Comparison of ENCODE assay signal across 15 cellular contexts in genomic region chr9:135216236-135216635, GRCh38.
DNase-seq lines count a peak whose midpoint lies in the region; ATAC-seq and TF ChIP-seq lines count a peak whose summit lies in the region.
"Had no signal": no experiment of that assay in that cellular context is flagged by ENCODE, and none has a peak within 500 bp of the region (broad histone marks: within the 10 kb centered on the region; RNA-seq: fewer than 3 reads in every experiment).

No MANE protein-coding gene starts in this region.

- H2BK5ac ChIP-seq in mesendoderm (ENCODE audit: low read length): no peak overlapping the region

- POLR2A ChIA-PET in WTC11 (lab: Charles Lee): no interaction called here

- H3K27me3 ChIP-seq in heart left ventricle (peaks cover 0 to 53% (median 20%) of the 10 kb centered on the region in 9 donors), heart right ventricle (peaks cover 0 to 70% (median 38%) of the 10 kb centered on the region in 7 donors), mesendoderm (ENCODE audit: insufficient read depth, low read length, poor library complexity) (no peaks in the 10 kb centered on the region), upper lobe of right lung (peaks cover 11% of the 10 kb centered on the region), thyroid gland (no peaks in the 10 kb centered on the region)

- no peaks in the 10 kb centered on the region; the same call in 1 of the 2 replicates for H3K36me3 Mint-ChIP-seq in WTC11

- H3K4me2 ChIP-seq in mesendoderm (ENCODE audit: low read length): no peak overlapping the region

- H3K4ac ChIP-seq in mesendoderm (ENCODE audit: low read depth, low read length): no peak overlapping the region

- H3K23ac ChIP-seq in mesendoderm (ENCODE audit: low read length): no peak overlapping the region

- H3K18ac ChIP-seq in mesendoderm (ENCODE audit: low read length): no peak overlapping the region

- H2BK120ac ChIP-seq in mesendoderm (ENCODE audit: low read depth, low read length): no peak overlapping the region

- H3K27me3 Mint-ChIP-seq in WTC11 (ENCODE audit: low read depth): no peaks in the 10 kb centered on the region

- no peak overlapping the region for H3K27ac ChIP-seq in heart left ventricle
- no peak overlapping the region for H3K27ac ChIP-seq in heart right ventricle
- H3K27ac ChIP-seq in mesendoderm (ENCODE audit: low read depth, low read length): no peak overlapping the region
- no peak overlapping the region for H3K27ac ChIP-seq in upper lobe of right lung
- no peak overlapping the region for H3K27ac ChIP-seq in thyroid gland
- H3K27ac ChIP-seq: SJCRH30 had no signal

- no peak overlapping the region for H4K8ac ChIP-seq in mesendoderm (ENCODE audit: low read depth, low read length)

- TF ChIP-seq CTCF in heart left ventricle (IDR thresholded peaks at IDR 0.05) (no peak), heart right ventricle (IDR thresholded peaks at IDR 0.05) (no peak), WTC11 (IDR thresholded peaks at IDR 0.05) (no peak), upper lobe of right lung (IDR thresholded peaks at IDR 0.05) (no peak), thyroid gland (IDR thresholded peaks at IDR 0.05) (no peak)

- WGBS in heart left ventricle, 4 donors: 84 to 100% (median 85%) methylated on average over 6 to 7 of the region's 7 CpGs
- WGBS in heart right ventricle, 2 donors: 85 to 89% methylated on average over 7 of the region's 7 CpGs
- no CpG with 5 or more reads among the region's 7 CpGs for WGBS in mesendoderm (ENCODE audit: extremely low coverage, insufficient coverage, low lambda C conversion rate)
- WGBS in thyroid gland, 2 donors: 88 to 91% methylated on average over 4 to 7 of the region's 7 CpGs

- H3K4me3 ChIP-seq in heart left ventricle (no peak overlapping the region), heart right ventricle (no peak overlapping the region), mesendoderm (ENCODE audit: low read length) (no peak overlapping the region), upper lobe of right lung (no peak overlapping the region), thyroid gland (replicated peaks in 1 of 3) (no peak overlapping the region)
- H3K4me3 ChIP-seq: SJCRH30 had no signal

- ATAC-seq in heart left ventricle (no peak), heart right ventricle (no peak), WTC11 (no peak), upper lobe of right lung (no peak)
- ATAC-seq: HepG2 had no signal

- CTCF ChIA-PET in WTC11 (lab: Charles Lee): no interaction called here

- H3K9me3 Mint-ChIP-seq in WTC11: peaks cover 5% of the 10 kb centered on the region

- H3K9me3 ChIP-seq in heart left ventricle: peaks cover 0 to 5% (median 0%) of the 10 kb centered on the region in 12 donors
- peaks cover 0 to 10% (median 0%) of the 10 kb centered on the region in 11 donors for H3K9me3 ChIP-seq in heart right ventricle
- H3K9me3 ChIP-seq in upper lobe of right lung: no peaks in the 10 kb centered on the region
- no peaks in the 10 kb centered on the region for H3K9me3 ChIP-seq in thyroid gland
- H3K9me3 ChIP-seq: SJCRH30 had no signal

- H3K56ac ChIP-seq in mesendoderm (ENCODE audit: low read length): peak overlapping the region; percentile 15

- no peaks in the 10 kb centered on the region for H3K79me2 ChIP-seq in mesendoderm (ENCODE audit: control insufficient read depth, insufficient read depth, low read length)

- no peak overlapping the region for H2AK5ac ChIP-seq in mesendoderm (ENCODE audit: low read length)

- TF ChIP-seq POLR2A in heart left ventricle (IDR thresholded peaks at IDR 0.05) (no peak), thyroid gland (IDR thresholded peaks at IDR 0.05) (no peak)

- H3K4me3 Mint-ChIP-seq in WTC11: no peak overlapping the region
- H3K4me3 Mint-ChIP-seq: HFFc6 had no signal

- peaks cover 0 to 38% (median 5%) of the 10 kb centered on the region in 12 donors for H3K4me1 ChIP-seq in heart left ventricle
- H3K4me1 ChIP-seq in heart right ventricle: peaks cover 3 to 58% (median 24%) of the 10 kb centered on the region in 9 donors
- H3K4me1 ChIP-seq in mesendoderm (ENCODE audit: control insufficient read depth, low read depth, low read length): peaks cover 11% of the 10 kb centered on the region
- H3K4me1 ChIP-seq in upper lobe of right lung: peaks cover 7% of the 10 kb centered on the region
- peaks cover 0 to 15% of the 10 kb centered on the region in 2 donors for H3K4me1 ChIP-seq in thyroid gland
- H3K4me1 ChIP-seq: SJCRH30 had no signal

- H3K27ac Mint-ChIP-seq in WTC11: no peak overlapping the region
- H3K27ac Mint-ChIP-seq: HFFc6 had no signal

- peaks cover 31% of the 10 kb centered on the region for H3K4me1 Mint-ChIP-seq in WTC11

- DNase-seq in heart left ventricle (peak in 3 of 5 donors; percentile 14 to 37 (median 18)), heart right ventricle (no peak), WTC11 (ENCODE audit: low spot score) (peak; percentile 5), mesendoderm (no peak), upper lobe of right lung (peak; percentile 45), NCI-H2029 (lab: John Stamatoyannopoulos, UW) (no peak), thyroid gland (no peak), pons (ENCODE audit: low spot score) (no peak)
- DNase-seq: C1 segment of cervical spinal cord, HFFc6, KG1, MV-4-11, NCI-H82, SJCRH30 had no signal

- no peak overlapping the region for H4K5ac ChIP-seq in mesendoderm (ENCODE audit: low read length)

- intact Hi-C loops in heart left ventricle (cut with DNase I): loop anchor here in 1 of 10 donors (5.0 kb wide), 1 partner anchor 86 kb away; no protein-coding TSS in a partner anchor
- intact Hi-C loops in heart right ventricle (cut with DNase I): no loop called here
- intact Hi-C loops in upper lobe of right lung (cut with DNase I): no loop called here
- intact Hi-C loops in thyroid gland (cut with DNase I): no loop called here

- no peak overlapping the region for H2BK15ac ChIP-seq in mesendoderm (replicated peaks; ENCODE audit: low read depth)

- no peaks in the 10 kb centered on the region for H3K36me3 ChIP-seq in heart left ventricle
- no peaks in the 10 kb centered on the region for H3K36me3 ChIP-seq in heart right ventricle
- no peaks in the 10 kb centered on the region for H3K36me3 ChIP-seq in mesendoderm (ENCODE audit: control insufficient read depth, insufficient read depth, low read length)
- H3K36me3 ChIP-seq in upper lobe of right lung: no peaks in the 10 kb centered on the region
- H3K36me3 ChIP-seq in thyroid gland: no peaks in the 10 kb centered on the region
- H3K36me3 ChIP-seq: SJCRH30 had no signal

- no peak overlapping the region for H3K9ac ChIP-seq in mesendoderm (ENCODE audit: low read length)

- no peaks in the 10 kb centered on the region for H3K79me1 ChIP-seq in mesendoderm (ENCODE audit: low read length)

TF ChIP-seq in WTC11, 78 proteins besides CTCF, POLR2A, EP300 and RAD21 (continues in another document):
- no peak for TF ChIP-seq TEAD1 (CRISPR knock-in tag; IDR thresholded peaks at IDR 0.05)
- no peak for TF ChIP-seq FOXK1 (CRISPR knock-in tag; IDR thresholded peaks at IDR 0.05)
- no peak for TF ChIP-seq JAZF1 (CRISPR knock-in tag; IDR thresholded peaks at IDR 0.05)
- no peak for TF ChIP-seq TP53 (CRISPR knock-in tag; IDR thresholded peaks at IDR 0.05)
- TF ChIP-seq ARID4B (CRISPR knock-in tag; IDR thresholded peaks at IDR 0.05; ENCODE audit: borderline replicate concordance): no peak
- no peak for TF ChIP-seq IRF2 (CRISPR knock-in tag; IDR thresholded peaks at IDR 0.05; ENCODE audit: borderline replicate concordance, low read depth)
- TF ChIP-seq USF1 (CRISPR knock-in tag; IDR thresholded peaks at IDR 0.05): no peak
- TF ChIP-seq MXD4 (CRISPR knock-in tag; IDR thresholded peaks at IDR 0.05; ENCODE audit: borderline replicate concordance): no peak
- no peak for TF ChIP-seq SOX15 (CRISPR knock-in tag; IDR thresholded peaks at IDR 0.05)
- no peak for TF ChIP-seq ZBTB21 (CRISPR knock-in tag; IDR thresholded peaks at IDR 0.05; ENCODE audit: borderline replicate concordance)
- no peak for TF ChIP-seq ZNF416 (CRISPR knock-in tag; IDR thresholded peaks at IDR 0.05)

Comparison
In these comparisons a context has a peak if more than half of its experiments do, and no peak if none do; other contexts are left out.
1. DNase-seq: peak in heart left ventricle (3 of 5), WTC11 (single experiment) and upper lobe of right lung (single experiment); none in heart right ventricle (0 of 2), mesendoderm (single experiment), NCI-H2029 (single experiment), thyroid gland (0 of 2) and pons (single experiment).